In genomic region chr14:56579345-56580316, GRCh38 we compare ENCODE assay signal across 8 cellular contexts. TPM values are rescaled to one million over a fixed set of nuclear protein-coding genes. Genes with fewer than 3 reads are reported as not detected.
DNase-seq lines count a peak whose midpoint lies in the region; ATAC-seq and TF ChIP-seq lines count a peak whose summit lies in the region.

TSS of gene TMEM260 (plus strand) at chr14:56579798. CDS start at chr14:56579915, 117 bp downstream.

- H3K27me3 ChIP-seq in DND-41 (ENCODE audit: insufficient read depth, low read length, poor library complexity) (no peaks in the 10 kb centered on the region), esophagus squamous epithelium (no peaks in the 10 kb centered on the region)

- peak within 1 kb of the TSS; percentile 83 for H3K27ac ChIP-seq in DND-41 (ENCODE audit: low read length)
- H3K27ac ChIP-seq in esophagus squamous epithelium: peak within 1 kb of the TSS; percentile 83 to 95 (median 90)

- H3K36me3 ChIP-seq in DND-41 (ENCODE audit: insufficient read depth, low read length) (no peaks in the 10 kb centered on the region; the same call in 1 of the 2 replicates), esophagus squamous epithelium (no peaks in the 10 kb centered on the region)

- peak within 1 kb of the TSS; percentile 86 for H2AFZ ChIP-seq in DND-41 (ENCODE audit: low read depth, low read length)

- peak; percentile 91 for ATAC-seq in DND-41 (ENCODE audit: insufficient read depth, low read depth)
- peak; percentile 92 for ATAC-seq in GM21723 (IDR thresholded peaks at IDR 0.05; ENCODE audit: unreplicated experiment)

- peak; percentile 91 for DNase-seq in DND-41
- DNase-seq in KG1 (lab: John Stamatoyannopoulos, UW): peak; percentile 85
- DNase-seq in activated T-cell treated with anti-CD3 and anti-CD28 coated beads, Interleukin-2, amount 50 U/mL, for 48 hours: peak; percentile 94 to 95
- peak; percentile 33 for DNase-seq in esophagus squamous epithelium (lab: John Stamatoyannopoulos, UW)
- DNase-seq in myocyte (ENCODE audit: low read depth): peak; percentile 92
- peak; percentile 73 to 74 for DNase-seq in stimulated activated CD8-positive, alpha-beta memory T cell treated with anti-CD3 and anti-CD28 coated beads, Interleukin-7, amount 100 ng/mL, for 48 hours (ENCODE audit: extremely low read depth in 1 of 2, low read depth in 1 of 2)

- intact Hi-C loops in esophagus squamous epithelium (cut with DNase I): no loop called here

- H3K4me1 ChIP-seq in DND-41 (ENCODE audit: insufficient read depth, low read length): peaks cover 28% of the 10 kb centered on the region
- H3K4me1 ChIP-seq in esophagus squamous epithelium: peaks cover 12 to 38% (median 14%) of the 10 kb centered on the region in 3 donors

- H3K9ac ChIP-seq in DND-41 (ENCODE audit: low read depth, low read length): peak within 1 kb of the TSS; percentile 86

- peaks cover 11% of the 10 kb centered on the region; the same call in 1 of the 2 replicates for H4K20me1 ChIP-seq in DND-41 (ENCODE audit: insufficient read depth, low read length)

- WGBS in esophagus squamous epithelium, 2 donors: 0 to 1% methylated on average over 28 to 41 of the region's 64 CpGs

- H3K79me2 ChIP-seq in DND-41 (ENCODE audit: insufficient read depth, low read length): peaks cover 43% of the 10 kb centered on the region

- peak in 2 of 4 donors; percentile 48 to 78 for TF ChIP-seq POLR2A in esophagus squamous epithelium (IDR thresholded peaks at IDR 0.05)

- H3K4me2 ChIP-seq in DND-41 (ENCODE audit: insufficient read depth, low read length): peak within 1 kb of the TSS; percentile 64

- TF ChIP-seq CTCF in DND-41 (IDR thresholded peaks at IDR 0.05; ENCODE audit: borderline replicate concordance, extremely low read depth, low read length, poor library complexity, severe bottlenecking): peak; percentile 92
- TF ChIP-seq CTCF in esophagus squamous epithelium (IDR thresholded peaks at IDR 0.05): peak; percentile 77 to 94 (median 90)

- H3K4me3 ChIP-seq in DND-41 (ENCODE audit: low read depth in 1 of 2, low read length in 2 of 2) (peak within 1 kb of the TSS; percentile 79 to 95), esophagus squamous epithelium (peak within 1 kb of the TSS; percentile 67 to 100 (median 88))

- H3K9me3 ChIP-seq in DND-41 (ENCODE audit: insufficient read depth, low read length, severe bottlenecking) (no peaks in the 10 kb centered on the region), esophagus squamous epithelium (no peaks in the 10 kb centered on the region)

TF ChIP-seq in PFSK-1, 5 proteins besides CTCF, POLR2A, EP300 and RAD21:
- TF ChIP-seq REST (IDR thresholded peaks at IDR 0.05; ENCODE audit: insufficient read depth in 1 of 2, low read depth in 2 of 2, low read length in 2 of 2) (no peak), SIN3A (IDR thresholded peaks at IDR 0.05; ENCODE audit: borderline replicate concordance, insufficient read depth, low read length) (no peak), TAF1 (IDR thresholded peaks at IDR 0.05; ENCODE audit: borderline replicate concordance, insufficient read depth, low read length) (0 out of 2 replicates have a peak, but pooled peaks have one; percentile 34), FOXP2 (optimal IDR thresholded peaks at IDR 0.05; ENCODE audit: borderline replicate concordance, extremely low read depth, extremely low read length, insufficient read depth) (peak; percentile 25), POLR2AphosphoS5 (IDR thresholded peaks at IDR 0.05; ENCODE audit: low read depth, low read length) (peak; percentile 73)
TF ChIP-seq in PFSK-1: peak in this region for 3.

RNA-seq across cellular contexts. Expression of gene TMEM260, which starts in this region (rescaled TPM):
- 4.2 TPM for polyA plus RNA-seq in PFSK-1 (2012; ENCODE audit: insufficient read length, low read depth)
- total RNA-seq in esophagus squamous epithelium (10 to 100 TPM in 2 of 4 donors, 1 to 10 TPM in 2; 8.7 to 17.2 (median 10.9) TPM), myocyte (11.3 and 12.5 TPM in 2 replicates)
- polyA plus RNA-seq in myocyte (2012): 6.5 TPM

Comparison
In these comparisons a context has a peak if more than half of its experiments do, and no peak if none do; other contexts are left out.
1. Peak in every context shown above with its lines: DNase-seq, ATAC-seq, H3K4me3 ChIP-seq and H3K27ac ChIP-seq.
2. DNase-seq: peak in every context shown above with its lines; median percentile 94 in activated T-cell treated with anti-CD3 and anti-CD28 coated beads, Interleukin-2, amount 50 U/mL, for 48 hours; 92 in myocyte; 91 in DND-41; 85 in KG1; 74 in stimulated activated CD8-positive, alpha-beta memory T cell treated with anti-CD3 and anti-CD28 coated beads, Interleukin-7, amount 100 ng/mL, for 48 hours; 33 in esophagus squamous epithelium.